ENCODE assay signal across 8 cellular contexts in the genomic region with DNA sequence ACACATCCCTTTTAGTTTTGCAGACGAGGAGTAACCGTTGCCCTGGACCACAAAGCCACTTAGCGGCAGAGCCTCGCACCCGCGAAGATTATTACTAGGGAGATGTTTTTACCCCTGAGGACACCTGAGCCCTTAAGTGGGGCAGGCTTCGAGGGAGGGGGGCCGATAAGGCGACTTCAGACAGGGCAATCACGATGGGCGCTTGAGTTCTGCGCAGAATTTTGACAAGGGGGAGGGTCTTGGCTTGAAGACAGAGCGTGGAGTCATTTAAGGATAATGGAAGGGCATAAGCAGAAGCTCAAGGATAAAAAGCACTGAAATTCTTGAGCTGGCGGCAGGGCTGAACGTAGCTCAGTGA. TPM values are rescaled to one million over a fixed set of nuclear protein-coding genes. Genes with fewer than 3 reads are reported as not detected.
DNase-seq lines count a peak whose midpoint lies in the region; ATAC-seq and TF ChIP-seq lines count a peak whose summit lies in the region.

No MANE protein-coding gene starts in this region.

- H3K4me1 Mint-ChIP-seq in T-helper 17 cell, result peaks cover 20% of the 10 kb centered on the region
- peaks cover 16% of the 10 kb centered on the region for H3K4me1 Mint-ChIP-seq in dendritic cell treated with granulocyte-macrophage colony-stimulating factor and Interleukin-4, amounts not matched to agents 40 ng/mL and 50 ng/mL, for 4 days (ENCODE audit: low read depth)

- H3K9me3 Mint-ChIP-seq in dendritic cell treated with granulocyte-macrophage colony-stimulating factor and Interleukin-4, amounts not matched to agents 40 ng/mL and 50 ng/mL, for 4 days, result no peaks in the 10 kb centered on the region

- H4K20me1 ChIP-seq in BLaER1, result no peaks in the 10 kb centered on the region

- no peak for TF ChIP-seq POLR2A in tibial nerve (IDR thresholded peaks at IDR 0.05)

- peak overlapping the region; percentile 72 for H3K4me3 ChIP-seq in BLaER1
- H3K4me3 ChIP-seq in HUES6 (ENCODE audit: low read depth, low read length), result peak overlapping the region; percentile 97
- peak overlapping the region; percentile 76 for H3K4me3 ChIP-seq in mesodermal cell (ENCODE audit: extremely low read depth, insufficient read depth, low read length, poor library complexity, severe bottlenecking)
- peak overlapping the region; percentile 40 to 79 (median 51) for H3K4me3 ChIP-seq in tibial nerve

- H3K27ac Mint-ChIP-seq in T-helper 17 cell, result peak overlapping the region; percentile 99
- peak overlapping the region; percentile 88 for H3K27ac Mint-ChIP-seq in dendritic cell treated with granulocyte-macrophage colony-stimulating factor and Interleukin-4, amounts not matched to agents 40 ng/mL and 50 ng/mL, for 4 days

- 74 to 82% methylated on average over 11 to 15 of the region's 15 CpGs for WGBS in mesodermal cell (ENCODE audit: insufficient coverage in 2 of 2), 2 experiments
- WGBS in tibial nerve, 2 donors, result 2 to 5% methylated on average over 12 to 15 of the region's 15 CpGs

- intact Hi-C loops in dendritic cell treated with granulocyte-macrophage colony-stimulating factor and Interleukin-4, amounts not matched to agents 40 ng/mL and 50 ng/mL, for 4 days (cut with micrococcal nuclease), result loop anchor here (2.0 to 10.0 kb wide), 2 partner anchors 103 to 229 kb away; partner anchors contain the start of gene BCKDHB

- peak overlapping the region; percentile 97 for H3K4me3 Mint-ChIP-seq in T-helper 17 cell
- peak overlapping the region; percentile 89 for H3K4me3 Mint-ChIP-seq in dendritic cell treated with granulocyte-macrophage colony-stimulating factor and Interleukin-4, amounts not matched to agents 40 ng/mL and 50 ng/mL, for 4 days

- no peak for TF ChIP-seq EP300 in tibial nerve (IDR thresholded peaks at IDR 0.05)

- no peaks in the 10 kb centered on the region for H3K9me3 ChIP-seq in BLaER1
- no peaks in the 10 kb centered on the region for H3K9me3 ChIP-seq in HUES6 (ENCODE audit: control insufficient read depth, insufficient read depth, low read depth, low read length)
- H3K9me3 ChIP-seq in T-helper 17 cell (ENCODE audit: control insufficient read depth, low read length, poor library complexity, severe bottlenecking), result no peaks in the 10 kb centered on the region
- no peaks in the 10 kb centered on the region for H3K9me3 ChIP-seq in mesodermal cell (ENCODE audit: control insufficient read depth, low read length)
- no peaks in the 10 kb centered on the region for H3K9me3 ChIP-seq in tibial nerve

- ATAC-seq in GM18909 (IDR thresholded peaks at IDR 0.05; ENCODE audit: poor library complexity, unreplicated experiment), result peak; percentile 23
- peak; percentile 56 for ATAC-seq in T-helper 17 cell
- no peak for ATAC-seq in GM21723 (IDR thresholded peaks at IDR 0.05; ENCODE audit: unreplicated experiment)

- peaks cover 3% of the 10 kb centered on the region for H3K36me3 Mint-ChIP-seq in T-helper 17 cell (ENCODE audit: low read depth)
- H3K36me3 Mint-ChIP-seq in dendritic cell treated with granulocyte-macrophage colony-stimulating factor and Interleukin-4, amounts not matched to agents 40 ng/mL and 50 ng/mL, for 4 days (ENCODE audit: low read depth), result no peaks in the 10 kb centered on the region

- peak overlapping the region; percentile 71 for H3K9ac ChIP-seq in BLaER1
- peak overlapping the region; percentile 80 for H3K9ac ChIP-seq in HUES6 (ENCODE audit: low read length)

- peak overlapping the region; percentile 77 for H3K4me2 ChIP-seq in BLaER1

- no peaks in the 10 kb centered on the region for H3K27me3 Mint-ChIP-seq in T-helper 17 cell
- peaks cover 1% of the 10 kb centered on the region for H3K27me3 Mint-ChIP-seq in dendritic cell treated with granulocyte-macrophage colony-stimulating factor and Interleukin-4, amounts not matched to agents 40 ng/mL and 50 ng/mL, for 4 days

- H3K36me3 ChIP-seq in BLaER1 (no peaks in the 10 kb centered on the region; the same call in 1 of the 2 replicates), HUES6 (ENCODE audit: control insufficient read depth, insufficient read depth, low read length) (peaks cover 29% of the 10 kb centered on the region), mesodermal cell (ENCODE audit: control insufficient read depth, insufficient read depth, low read length) (peaks cover 15% of the 10 kb centered on the region), tibial nerve (no peaks in the 10 kb centered on the region)

- TF ChIP-seq CTCF in tibial nerve (IDR thresholded peaks at IDR 0.05), result no peak

- peaks cover 26% of the 10 kb centered on the region for H3K4me1 ChIP-seq in BLaER1
- peaks cover 10% of the 10 kb centered on the region for H3K4me1 ChIP-seq in HUES6 (ENCODE audit: control insufficient read depth, insufficient read depth, low read length)
- peaks cover 10% of the 10 kb centered on the region for H3K4me1 ChIP-seq in mesodermal cell (ENCODE audit: control insufficient read depth, insufficient read depth, low read length, poor library complexity, severe bottlenecking)
- H3K4me1 ChIP-seq in tibial nerve, result peaks cover 0 to 16% (median 4%) of the 10 kb centered on the region in 4 donors

- H3K27me3 ChIP-seq in BLaER1 (no peaks in the 10 kb centered on the region), HUES6 (ENCODE audit: control insufficient read depth, insufficient read depth, low read length) (no peaks in the 10 kb centered on the region), tibial nerve (no peaks in the 10 kb centered on the region)

- H3K27ac ChIP-seq in BLaER1 (peak overlapping the region; percentile 74), HUES6 (ENCODE audit: low read depth, low read length) (peak overlapping the region; percentile 72; the same call in 1 of the 2 replicates), mesodermal cell (ENCODE audit: low read depth, low read length, severe bottlenecking) (peak overlapping the region; percentile 66), tibial nerve (peak overlapping the region; percentile 54 to 92 (median 81))

- peak; percentile 19 to 45 (median 31) for DNase-seq in T-helper 17 cell
- DNase-seq in tibial nerve (ENCODE audit: low spot score in 2 of 2), result peak; percentile 9 to 12

RNA-seq across cellular contexts. Expression of gene TTK, which starts 0.6 kb away (rescaled TPM):
- 1 to 10 TPM in 1 of 2 donors, under 1 TPM in 1; 0.85 to 1.2 TPM for total RNA-seq in T-helper 17 cell
- polyA plus RNA-seq in mesodermal cell (2013, experiment 1 of 2), result 36.5 TPM
- polyA plus RNA-seq in mesodermal cell (2013, experiment 2 of 2), result 44.6 TPM
- 10 to 100 TPM in 1 of 4 donors, 1 to 10 TPM in 1, under 1 TPM in 1, not detected in 1; 0.66 to 15.9 (median 2.4) TPM for total RNA-seq in tibial nerve

RNA-seq across cellular contexts. Expression of gene ELOVL4, which starts 56.5 kb away (rescaled TPM):
- total RNA-seq in T-helper 17 cell, result 1 to 10 TPM; 3.9 to 5.1 TPM
- polyA plus RNA-seq in mesodermal cell (2013, experiment 1 of 2), result 10.0 TPM
- polyA plus RNA-seq in mesodermal cell (2013, experiment 2 of 2), result 10.3 TPM
- total RNA-seq in tibial nerve, result 1 to 10 TPM in 3 of 4 donors, under 1 TPM in 1; 0.90 to 2.4 (median 1.4) TPM
